In the genomic region with DNA sequence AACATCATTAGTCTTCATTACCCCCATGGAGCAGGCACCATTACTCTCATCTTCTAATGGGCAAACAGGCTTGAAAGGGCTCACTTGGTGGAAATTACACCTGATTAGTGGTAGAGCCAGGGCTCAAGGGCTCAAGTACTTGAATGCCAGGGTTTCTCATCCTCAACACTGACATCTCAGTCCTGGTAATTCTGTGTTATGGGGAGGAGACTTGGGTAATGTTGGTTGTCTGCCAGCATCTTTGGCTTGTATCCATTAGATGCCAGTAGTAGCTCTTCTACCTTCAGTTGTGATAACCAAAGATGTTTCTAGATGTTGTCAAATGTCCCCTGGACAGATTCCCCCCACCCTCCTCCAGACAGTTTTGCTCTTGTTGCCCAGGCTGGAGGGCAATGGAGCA, we compare ENCODE assay signal across 17 cellular contexts. TPM values are rescaled to one million over a fixed set of nuclear protein-coding genes. Genes with fewer than 3 reads are reported as not detected.
DNase-seq lines count a peak whose midpoint lies in the region; ATAC-seq lines count a peak whose summit lies in the region.
"Had no signal": no experiment of that assay in that cellular context is flagged by ENCODE, and none has a peak within 500 bp of the region (broad histone marks: within the 10 kb centered on the region; RNA-seq: fewer than 3 reads in every experiment).

No MANE protein-coding gene starts in this region.

- peak; percentile 28 for DNase-seq in DMS53 (lab: John Stamatoyannopoulos, UW)
- no peak for DNase-seq in DMS53 treated with DMSO at 0.1 percent for 48 hours (lab: John Stamatoyannopoulos, UW; ENCODE audit: unreplicated experiment)
- DNase-seq in G401 (ENCODE audit: low spot score): peak; percentile 50
- peak; percentile 36 for DNase-seq in cerebellar cortex (ENCODE audit: low spot score)
- DNase-seq: Caco-2; CD4-positive, CD25-positive, alpha-beta regulatory T cell; CD8-positive, alpha-beta T cell; DMS153; DMS79 treated with DMSO at 0.1 percent for 48 hours; GM23248; H7; HCEC 1CT had no signal

- no peak for ATAC-seq in GM18502 (IDR thresholded peaks at IDR 0.05; ENCODE audit: poor library complexity, unreplicated experiment)
- no peak for ATAC-seq in HG02884 (IDR thresholded peaks at IDR 0.05; ENCODE audit: unreplicated experiment)
- ATAC-seq: CD8-positive, alpha-beta T cell had no signal

- in situ Hi-C loops in G401 (cut with HindIII; ENCODE audit: low sequenced_read_pairs): no loop called here

RNA-seq across cellular contexts. Expression of gene ZP2, which starts 2.5 kb away (rescaled TPM):
- total RNA-seq in G401 (2014; rRNA removed; shearing (Covaris generic)): not detected in 2 replicates
- total RNA-seq: B cell; Caco-2; CD4-positive, CD25-positive, alpha-beta regulatory T cell; CD8-positive, alpha-beta T cell; Daoy; GM23248; H1; H7 had no signal

RNA-seq across cellular contexts. Expression of gene ANKS4B, which starts 24.7 kb away (rescaled TPM):
- not detected in 2 replicates for total RNA-seq in G401 (2014; rRNA removed; shearing (Covaris generic))
- total RNA-seq: B cell; CD4-positive, CD25-positive, alpha-beta regulatory T cell; CD8-positive, alpha-beta T cell; Daoy; GM23248; H7 had no signal

RNA-seq across cellular contexts. Expression of gene LDAF1, which starts 50.4 kb away (rescaled TPM):
- total RNA-seq in G401 (2014; rRNA removed; shearing (Covaris generic)): 13.5 TPM in 1 of 2 replicates, not detected in the other

RNA-seq across cellular contexts. Expression of gene DNAH3, which starts 58.2 kb away (rescaled TPM):
- not detected in 2 replicates for total RNA-seq in G401 (2014; rRNA removed; shearing (Covaris generic))
- total RNA-seq: B cell; CD4-positive, CD25-positive, alpha-beta regulatory T cell; CD8-positive, alpha-beta T cell; GM23248 had no signal
